In the genomic region with DNA sequence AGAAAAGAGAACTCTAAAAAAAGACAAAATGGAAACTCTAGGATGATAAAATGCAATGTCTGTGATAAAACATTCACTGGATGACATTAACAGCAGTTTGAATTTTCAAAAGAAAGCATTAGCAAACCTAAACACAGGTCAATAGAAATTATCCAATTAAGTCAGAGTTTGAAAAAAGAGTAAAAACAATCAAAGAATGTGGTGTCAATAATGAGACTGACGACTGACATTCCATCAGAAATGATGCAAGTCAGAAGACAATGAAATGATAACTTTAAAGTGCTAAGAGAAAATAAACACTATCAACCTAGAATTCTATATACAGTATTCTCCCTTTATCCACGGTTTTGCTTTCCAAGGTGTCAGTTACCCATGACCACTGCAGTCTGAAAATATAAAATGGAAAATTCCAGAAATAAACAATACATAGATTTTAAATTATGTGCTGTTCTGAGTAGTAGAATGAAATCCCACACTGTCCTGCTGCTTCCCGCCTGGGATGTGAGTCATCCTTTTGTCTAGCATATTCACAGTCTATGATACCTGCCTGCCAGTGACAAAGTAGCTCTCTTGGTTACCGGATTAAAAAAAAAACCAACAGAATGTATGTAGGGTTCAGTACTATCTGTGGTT, we compare ENCODE assay signal across 29 cellular contexts.
"Had no signal": no experiment of that assay in that cellular context is flagged by ENCODE, and none has a peak within 500 bp of the region (broad histone marks: within the 10 kb centered on the region; RNA-seq: fewer than 3 reads in every experiment).

No MANE protein-coding gene starts in this region.

- FAIRE-seq: bronchial epithelial cell, endometrium had no signal

- H3K27ac ChIP-seq: gastroesophageal sphincter, heart left ventricle, lower lobe of right lung, neutrophil, skin epidermis, thoracic aorta, uterus had no signal

- DNase-seq: activated CD4-positive, alpha-beta T cell treated with anti-CD3 and anti-CD28 coated beads for 1 hour; activated CD4-positive, alpha-beta T cell treated with anti-CD3 and anti-CD28 coated beads, Interleukin-2, amount 50 U/mL, for 1 hour; activated CD8-positive, alpha-beta T cell treated with anti-CD3 and anti-CD28 coated beads for 36 hours; activated gamma-delta T cell treated with Interleukin-2 at 50 U/mL for 16 hours; activated T-cell treated with anti-CD3 and anti-CD28 coated beads, Interleukin-2, amount 50 U/mL, for 4 hours; anterior cingulate cortex; heart left ventricle; hypothalamus; lower lobe of right lung; nephron progenitor cell; stimulated activated CD4-positive, alpha-beta T cell treated with anti-CD3 and anti-CD28 coated beads, Interleukin-12 subunit alpha, Interleukin-12 subunit beta, amount 100 ng/mL, for 4 hours; stimulated activated CD4-positive, alpha-beta T cell treated with anti-CD3 and anti-CD28 coated beads, Interleukin-4, amount 100 ng/mL, for 1 hour; T-helper 17 cell; T1000; uterus had no signal

- H3K9me3 ChIP-seq: neutrophil, uterus had no signal

- H3K36me3 Mint-ChIP-seq: type B pancreatic cell had no signal

- H3K4me1 ChIP-seq: gastroesophageal sphincter, lower lobe of right lung, uterus had no signal

- ATAC-seq: activated CD8-positive, alpha-beta T cell treated with anti-CD3 and anti-CD28 coated beads for 36 hours; activated T-cell treated with anti-CD3 and anti-CD28 coated beads, Interleukin-2, amount 50 U/mL, for 4 hours; activated T-helper 17 cell treated with anti-CD3 and anti-CD28 coated beads, Interleukin-2, amount 50 U/mL, for 72 hours; gastroesophageal sphincter; heart left ventricle; left lobe of liver; lower lobe of right lung; sciatic nerve; T-helper 17 cell had no signal

- H3K36me3 ChIP-seq: gastroesophageal sphincter, heart left ventricle, lower lobe of right lung, neutrophil, thoracic aorta, uterus had no signal

- H3K27me3 ChIP-seq: gastroesophageal sphincter, uterus had no signal

- H3K27me3 Mint-ChIP-seq: activated CD8-positive, alpha-beta T cell treated with anti-CD3 and anti-CD28 coated beads for 36 hours; activated naive CD4-positive, alpha-beta T cell treated with anti-CD3 and anti-CD28 coated beads, Interleukin-2, amount 50 U/mL, for 24 hours; activated T-helper 17 cell treated with anti-CD3 and anti-CD28 coated beads, Interleukin-2, amount 50 U/mL, for 72 hours; central memory CD8-positive, alpha-beta T cell; dendritic cell treated with granulocyte-macrophage colony-stimulating factor and Interleukin-4, amounts not matched to agents 40 ng/mL and 50 ng/mL, for 4 days; stimulated activated naive CD8-positive, alpha-beta T cell treated with anti-CD3 and anti-CD28 coated beads, Interleukin-15, Interleukin-2, amounts not matched to agents 100 ng/mL and 50 ng/mL, for 24 hours had no signal

- H3K4me1 Mint-ChIP-seq: activated T-helper 17 cell treated with anti-CD3 and anti-CD28 coated beads, Interleukin-2, amount 50 U/mL, for 72 hours had no signal

- H3K4me3 Mint-ChIP-seq: activated CD8-positive, alpha-beta T cell treated with anti-CD3 and anti-CD28 coated beads for 36 hours; activated naive CD4-positive, alpha-beta T cell treated with anti-CD3 and anti-CD28 coated beads, Interleukin-2, amount 50 U/mL, for 24 hours; activated T-cell treated with anti-CD3 and anti-CD28 coated beads, Interleukin-2, amount 50 U/mL, for 4 hours; activated T-helper 17 cell treated with anti-CD3 and anti-CD28 coated beads, Interleukin-2, amount 50 U/mL, for 72 hours; central memory CD8-positive, alpha-beta T cell; dendritic cell treated with granulocyte-macrophage colony-stimulating factor and Interleukin-4, amounts not matched to agents 40 ng/mL and 50 ng/mL, for 4 days; nephron progenitor cell; stimulated activated naive CD8-positive, alpha-beta T cell treated with anti-CD3 and anti-CD28 coated beads, Interleukin-15, Interleukin-2, amounts not matched to agents 100 ng/mL and 50 ng/mL, for 24 hours; T-helper 17 cell; type B pancreatic cell had no signal

- H3K27ac Mint-ChIP-seq: activated CD8-positive, alpha-beta T cell treated with anti-CD3 and anti-CD28 coated beads for 36 hours; activated naive CD4-positive, alpha-beta T cell treated with anti-CD3 and anti-CD28 coated beads, Interleukin-2, amount 50 U/mL, for 24 hours; activated T-helper 17 cell treated with anti-CD3 and anti-CD28 coated beads, Interleukin-2, amount 50 U/mL, for 72 hours; dendritic cell treated with granulocyte-macrophage colony-stimulating factor and Interleukin-4, amounts not matched to agents 40 ng/mL and 50 ng/mL, for 4 days; nephron progenitor cell; stimulated activated naive CD8-positive, alpha-beta T cell treated with anti-CD3 and anti-CD28 coated beads, Interleukin-15, Interleukin-2, amounts not matched to agents 100 ng/mL and 50 ng/mL, for 24 hours; T-helper 17 cell; type B pancreatic cell had no signal

- H3K4me3 ChIP-seq: gastroesophageal sphincter, heart left ventricle, lower lobe of right lung, skin epidermis, thoracic aorta, uterus had no signal
